8 cellular contexts compared by ENCODE assay signal in the genomic region with DNA sequence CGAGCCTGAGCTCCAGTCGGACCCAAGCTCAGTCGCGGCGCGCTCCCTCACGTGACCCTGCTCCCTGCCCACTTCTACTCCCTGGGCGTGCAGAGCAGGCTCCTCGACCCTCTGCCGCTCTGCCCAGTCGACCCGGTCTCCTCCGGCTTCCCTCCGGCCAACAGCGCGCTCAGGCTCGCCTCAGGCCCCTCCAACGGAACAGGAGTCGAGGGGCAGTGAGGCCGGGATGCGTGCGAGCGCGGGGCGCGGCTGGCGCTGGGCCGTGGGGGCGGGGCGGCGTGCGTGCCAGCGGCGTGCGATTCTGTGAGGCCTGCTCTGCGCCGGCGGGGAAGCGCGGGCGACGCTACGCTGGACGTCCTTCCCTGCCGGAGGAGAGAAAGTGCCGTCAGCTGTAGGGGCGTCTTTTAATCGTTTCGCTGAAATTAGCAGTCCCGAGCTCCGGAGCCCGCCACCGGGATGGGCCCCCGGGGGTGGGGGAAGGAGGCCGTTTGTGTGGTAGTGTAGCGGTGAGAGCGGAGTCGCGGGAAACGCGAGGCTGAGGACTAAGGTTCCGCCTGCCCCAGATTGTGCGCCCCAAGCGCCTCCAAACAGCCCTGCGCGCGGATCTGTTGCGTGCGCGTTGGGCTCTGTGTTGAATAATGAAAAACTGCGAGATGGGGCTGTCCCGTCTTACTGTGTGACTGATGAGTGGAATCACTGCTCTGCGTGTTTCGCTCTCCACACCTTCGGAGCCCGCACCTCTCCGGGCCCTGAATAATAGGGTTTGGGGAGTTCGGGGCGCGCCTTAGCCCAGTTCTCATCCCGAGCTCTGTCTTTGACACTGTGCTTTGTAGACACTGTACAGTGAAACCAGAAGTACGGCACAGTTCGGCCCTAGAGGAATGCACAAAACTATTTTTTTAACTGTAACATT. TPM values are rescaled to one million over a fixed set of nuclear protein-coding genes. Genes with fewer than 3 reads are reported as not detected.
DNase-seq lines count a peak whose midpoint lies in the region; ATAC-seq lines count a peak whose summit lies in the region.

A gene with protein sequence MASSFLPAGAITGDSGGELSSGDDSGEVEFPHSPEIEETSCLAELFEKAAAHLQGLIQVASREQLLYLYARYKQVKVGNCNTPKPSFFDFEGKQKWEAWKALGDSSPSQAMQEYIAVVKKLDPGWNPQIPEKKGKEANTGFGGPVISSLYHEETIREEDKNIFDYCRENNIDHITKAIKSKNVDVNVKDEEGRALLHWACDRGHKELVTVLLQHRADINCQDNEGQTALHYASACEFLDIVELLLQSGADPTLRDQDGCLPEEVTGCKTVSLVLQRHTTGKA (minus strand): TSS at position 217 of the 913 bp plus-strand sequence. CDS start 311 bp downstream, outside the sequence.

- no peaks in the 10 kb centered on the region for H3K9me3 Mint-ChIP-seq in activated CD8-positive, alpha-beta T cell treated with anti-CD3 and anti-CD28 coated beads, Interleukin-2, amount 10 ng/mL, durations not matched to agents 7 days and 5 days (ENCODE audit: insufficient read depth)

- POLR2A ChIA-PET in activated CD8-positive, alpha-beta T cell treated with anti-CD3 and anti-CD28 coated beads, Interleukin-2, amount 10 ng/mL, durations not matched to agents 7 days and 5 days (lab: Charles Lee): interaction anchor here (0.6 to 1.8 kb wide), 15 partner anchors 10 to 894 kb away, joined by 3 to 9 read pairs (median 4); a partner anchor contains a TSS

- ATAC-seq in GM19438 (IDR thresholded peaks at IDR 0.05; ENCODE audit: low read depth, unreplicated experiment): peak; percentile 78
- peak; percentile 85 for ATAC-seq in HG03571 (IDR thresholded peaks at IDR 0.05; ENCODE audit: unreplicated experiment)
- peak; percentile 93 for ATAC-seq in activated CD8-positive, alpha-beta T cell treated with anti-CD3 and anti-CD28 coated beads, Interleukin-2, amount 10 ng/mL, durations not matched to agents 7 days and 5 days

- peak within 1 kb of the TSS; percentile 92 for H3K4me3 Mint-ChIP-seq in activated CD8-positive, alpha-beta T cell treated with anti-CD3 and anti-CD28 coated beads, Interleukin-2, amount 10 ng/mL, durations not matched to agents 7 days and 5 days

- peaks cover 14% of the 10 kb centered on the region for H3K36me3 Mint-ChIP-seq in activated CD8-positive, alpha-beta T cell treated with anti-CD3 and anti-CD28 coated beads, Interleukin-2, amount 10 ng/mL, durations not matched to agents 7 days and 5 days (ENCODE audit: low read depth)

- H3K4me1 Mint-ChIP-seq in activated CD8-positive, alpha-beta T cell treated with anti-CD3 and anti-CD28 coated beads, Interleukin-2, amount 10 ng/mL, durations not matched to agents 7 days and 5 days (ENCODE audit: low read depth): peaks cover 32% of the 10 kb centered on the region

- DNase-seq in CMK (ENCODE audit: low read depth) (peak; percentile 83), NCI-H82 (lab: John Stamatoyannopoulos, UW) (peak; percentile 93), lung microvascular endothelial cell (ENCODE audit: low read depth in 2 of 2) (peak; percentile 90 to 91)
- peak; percentile 89 for DNase-seq in activated CD8-positive, alpha-beta T cell treated with anti-CD3 and anti-CD28 coated beads, Interleukin-2, amount 10 ng/mL, durations not matched to agents 7 days and 5 days
- peak; percentile 73 for DNase-seq in effector CD4-positive, alpha-beta T cell
- DNase-seq in stimulated activated CD4-positive, alpha-beta T cell treated with anti-CD3 and anti-CD28 coated beads, TNF-alpha, amount 100 ng/mL, for 48 hours (ENCODE audit: low read depth in 3 of 3): peak; percentile 70 to 81 (median 78)

- H3K27ac Mint-ChIP-seq in activated CD8-positive, alpha-beta T cell treated with anti-CD3 and anti-CD28 coated beads, Interleukin-2, amount 10 ng/mL, durations not matched to agents 7 days and 5 days: peak within 1 kb of the TSS; percentile 97

- no peaks in the 10 kb centered on the region for H3K27me3 Mint-ChIP-seq in activated CD8-positive, alpha-beta T cell treated with anti-CD3 and anti-CD28 coated beads, Interleukin-2, amount 10 ng/mL, durations not matched to agents 7 days and 5 days (ENCODE audit: low read depth)

- CTCF ChIA-PET in activated CD8-positive, alpha-beta T cell treated with anti-CD3 and anti-CD28 coated beads, Interleukin-2, amount 10 ng/mL, durations not matched to agents 7 days and 5 days (lab: Charles Lee): interaction anchor here (0.6 to 4.3 kb wide), 15 partner anchors 9 to 641 kb away, joined by 3 to 30 read pairs (median 4); a partner anchor contains a TSS

RNA-seq across cellular contexts. Expression of the gene that starts here (rescaled TPM):
- 10 to 100 TPM; 35.7 to 37.7 TPM for total RNA-seq in activated CD8-positive, alpha-beta T cell treated with anti-CD3 and anti-CD28 coated beads, Interleukin-2, amount 10 ng/mL, durations not matched to agents 7 days and 5 days
- 46.2 and 47.9 TPM in 2 replicates for total RNA-seq in lung microvascular endothelial cell

Comparison
In these comparisons a context has a peak if more than half of its experiments do, and no peak if none do; other contexts are left out.
1. Peak in every context shown above with its lines: DNase-seq and ATAC-seq.